In genomic region chr11:38182126-38182907, GRCh38 we compare ENCODE assay signal across 28 cellular contexts.
DNase-seq lines count a peak whose midpoint lies in the region; ATAC-seq, FAIRE-seq and TF ChIP-seq lines count a peak whose summit lies in the region.
"Had no signal": no experiment of that assay in that cellular context is flagged by ENCODE, and none has a peak within 500 bp of the region (broad histone marks: within the 10 kb centered on the region; RNA-seq: fewer than 3 reads in every experiment).

No MANE protein-coding gene starts in this region.

- ATAC-seq in pancreas: peak; percentile 25 to 61 (median 46)
- no peak for ATAC-seq in activated T-helper 17 cell treated with anti-CD3 and anti-CD28 coated beads, Interleukin-2, amount 50 U/mL, for 72 hours (replicated peaks)
- ATAC-seq: activated CD8-positive, alpha-beta T cell treated with anti-CD3 and anti-CD28 coated beads, Interleukin-2, amount 10 ng/mL, durations not matched to agents 7 days and 5 days had no signal

- no peaks in the 10 kb centered on the region for H3K4me1 Mint-ChIP-seq in activated T-helper 17 cell treated with anti-CD3 and anti-CD28 coated beads, Interleukin-2, amount 50 U/mL, for 72 hours
- no peaks in the 10 kb centered on the region for H3K4me1 Mint-ChIP-seq in endothelial cell (ENCODE audit: unreplicated experiment)
- H3K4me1 Mint-ChIP-seq: activated naive CD4-positive, alpha-beta T cell treated with anti-CD3 and anti-CD28 coated beads, Interleukin-2, amount 10 ng/mL, durations not matched to agents 7 days and 5 days; memory B cell had no signal

- H3K27me3 Mint-ChIP-seq in activated T-helper 17 cell treated with anti-CD3 and anti-CD28 coated beads, Interleukin-2, amount 50 U/mL, for 72 hours: no peaks in the 10 kb centered on the region
- H3K27me3 Mint-ChIP-seq in endothelial cell (ENCODE audit: unreplicated experiment): no peaks in the 10 kb centered on the region
- H3K27me3 Mint-ChIP-seq: activated naive CD4-positive, alpha-beta T cell treated with anti-CD3 and anti-CD28 coated beads, Interleukin-2, amount 10 ng/mL, durations not matched to agents 7 days and 5 days; memory B cell had no signal

- no peaks in the 10 kb centered on the region for H3K9me3 ChIP-seq in pancreas
- H3K9me3 ChIP-seq: Caco-2, tibial nerve had no signal

- H3K9me3 Mint-ChIP-seq in activated T-helper 17 cell treated with anti-CD3 and anti-CD28 coated beads, Interleukin-2, amount 50 U/mL, for 72 hours: peaks cover 17% of the 10 kb centered on the region
- peaks cover 3% of the 10 kb centered on the region for H3K9me3 Mint-ChIP-seq in endothelial cell (ENCODE audit: unreplicated experiment)

- no peak overlapping the region for H3K27ac Mint-ChIP-seq in activated T-helper 17 cell treated with anti-CD3 and anti-CD28 coated beads, Interleukin-2, amount 50 U/mL, for 72 hours
- no peak overlapping the region for H3K27ac Mint-ChIP-seq in endothelial cell (ENCODE audit: unreplicated experiment)
- H3K27ac Mint-ChIP-seq: activated CD8-positive, alpha-beta T cell treated with anti-CD3 and anti-CD28 coated beads, Interleukin-2, amount 10 ng/mL, durations not matched to agents 7 days and 5 days; activated naive CD4-positive, alpha-beta T cell treated with anti-CD3 and anti-CD28 coated beads, Interleukin-2, amount 10 ng/mL, durations not matched to agents 7 days and 5 days; immature natural killer cell; memory B cell; T-helper 2 cell treated with Interferon-gamma antibody and Interleukin-4, amounts not matched to agents 5 μg/mL and 100 μg/mL, for 36 hours had no signal

- H3K36me3 ChIP-seq in pancreas: no peaks in the 10 kb centered on the region
- H3K36me3 ChIP-seq: brain microvascular endothelial cell, tibial nerve, WERI-Rb-1 had no signal

- H3K4me3 ChIP-seq in fibroblast of the aortic adventitia (ENCODE audit: low read depth, low read length) (no peak overlapping the region), pancreas (no peak overlapping the region)
- H3K4me3 ChIP-seq: PC-9, tibial nerve had no signal

- DNase-seq in H4 (ENCODE audit: low spot score) (peak; percentile 13), OCI-M1 (lab: John Stamatoyannopoulos, UW) (peak; percentile 4), fibroblast of the aortic adventitia (ENCODE audit: low read depth) (peak; percentile 2), pancreas (no peak), 8988T (no peak), endothelial cell (ENCODE audit: low spot score) (no peak)
- DNase-seq: activated CD4-positive, alpha-beta T cell treated with anti-CD3 and anti-CD28 coated beads for 4 hours; activated CD8-positive, alpha-beta T cell treated with anti-CD3 and anti-CD28 coated beads, Interleukin-2, amount 10 ng/mL, durations not matched to agents 7 days and 5 days; activated naive CD4-positive, alpha-beta T cell treated with anti-CD3 and anti-CD28 coated beads, Interleukin-2, amount 10 ng/mL, durations not matched to agents 7 days and 5 days; brain microvascular endothelial cell; Caco-2; DMS79; GDM1; immature natural killer cell; KG1; MM.1S; NCI-H1930; NCI-H524; PC-9; retina; WERI-Rb-1 had no signal

- FAIRE-seq in pancreas (lab: Jason Lieb, UNC): no peak
- FAIRE-seq: H1 had no signal

- no peak overlapping the region for H3K4me3 Mint-ChIP-seq in activated T-helper 17 cell treated with anti-CD3 and anti-CD28 coated beads, Interleukin-2, amount 50 U/mL, for 72 hours
- H3K4me3 Mint-ChIP-seq in endothelial cell (ENCODE audit: unreplicated experiment): no peak overlapping the region
- H3K4me3 Mint-ChIP-seq: activated CD8-positive, alpha-beta T cell treated with anti-CD3 and anti-CD28 coated beads, Interleukin-2, amount 10 ng/mL, durations not matched to agents 7 days and 5 days; activated naive CD4-positive, alpha-beta T cell treated with anti-CD3 and anti-CD28 coated beads, Interleukin-2, amount 10 ng/mL, durations not matched to agents 7 days and 5 days; immature natural killer cell; memory B cell; T-helper 2 cell treated with Interferon-gamma antibody and Interleukin-4, amounts not matched to agents 5 μg/mL and 100 μg/mL, for 36 hours had no signal

- TF ChIP-seq CTCF in fibroblast of the aortic adventitia (IDR thresholded peaks at IDR 0.05; ENCODE audit: insufficient read depth, low read length) (no peak), pancreas (IDR thresholded peaks at IDR 0.05) (no peak), endothelial cell (IDR thresholded peaks at IDR 0.05; ENCODE audit: unreplicated experiment) (no peak)

- H3K36me3 Mint-ChIP-seq in activated T-helper 17 cell treated with anti-CD3 and anti-CD28 coated beads, Interleukin-2, amount 50 U/mL, for 72 hours (ENCODE audit: low read depth): no peaks in the 10 kb centered on the region
- H3K36me3 Mint-ChIP-seq in endothelial cell (ENCODE audit: low read depth, unreplicated experiment): no peaks in the 10 kb centered on the region
- H3K36me3 Mint-ChIP-seq: activated naive CD4-positive, alpha-beta T cell treated with anti-CD3 and anti-CD28 coated beads, Interleukin-2, amount 10 ng/mL, durations not matched to agents 7 days and 5 days; immature natural killer cell; memory B cell had no signal

- WGBS in pancreas, 2 donors: 2 to 4% methylated on average over 1 of the region's 1 CpG

- intact Hi-C loops in pancreas (cut with DNase I): no loop called here

- no peak overlapping the region for H3K27ac ChIP-seq in pancreas
- H3K27ac ChIP-seq: brain microvascular endothelial cell, C4-2B, parathyroid adenoma, PC-9, tibial nerve, WERI-Rb-1 had no signal

- H3K4me1 ChIP-seq in pancreas: peaks cover 0 to 9% (median 0%) of the 10 kb centered on the region in 3 donors
- H3K4me1 ChIP-seq: parathyroid adenoma had no signal

- no peaks in the 10 kb centered on the region for H3K27me3 ChIP-seq in pancreas
- H3K27me3 ChIP-seq: brain microvascular endothelial cell, tibial nerve had no signal

Comparison
In these comparisons a context has a peak if more than half of its experiments do, and no peak if none do; other contexts are left out.
1. DNase-seq: peak in H4 (single experiment), OCI-M1 (single experiment) and fibroblast of the aortic adventitia (single experiment); none in pancreas (0 of 6), 8988T (single experiment) and endothelial cell (single experiment).